Comparison of ENCODE assay signal across 30 cellular contexts in the genomic region with DNA sequence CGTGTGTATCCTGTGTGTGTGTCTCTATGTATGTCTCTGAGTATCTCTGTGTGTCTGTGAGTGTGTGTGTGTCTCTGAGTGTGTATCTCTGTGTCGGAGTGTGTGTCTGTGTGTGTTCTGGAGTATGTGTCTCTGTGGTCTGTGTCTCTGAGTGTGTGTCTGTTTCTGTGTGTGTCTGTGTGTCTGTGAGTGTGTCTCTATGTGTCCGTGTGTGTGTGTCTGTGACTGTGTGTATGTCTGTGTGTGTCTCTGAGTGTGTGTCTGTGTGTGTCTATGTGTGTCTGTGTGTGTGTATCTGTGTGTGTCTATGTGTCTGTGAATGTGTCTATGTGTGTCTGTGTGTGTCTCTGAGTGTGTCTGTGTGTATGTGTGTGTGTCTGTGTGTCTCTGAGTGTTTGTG.
"Had no signal": no experiment of that assay in that cellular context is flagged by ENCODE, and none has a peak within 500 bp of the region (broad histone marks: within the 10 kb centered on the region; RNA-seq: fewer than 3 reads in every experiment).

No MANE protein-coding gene starts in this region.

- H2AFZ ChIP-seq: hepatocyte had no signal

- H3K36me3 Mint-ChIP-seq: mesothelial cell of epicardium; naive B cell; natural killer cell treated with Interleukin-12 subunit alpha and Interleukin-12 subunit beta and Interleukin-15 and Interleukin-18, amount 100 ng/mL, for 72 hours; stimulated activated memory B cell treated with anti-CD40 and anti-IgM and Interleukin-4, amounts not matched to agents 10 μg/mL and 1 μg/mL and 100 μg/mL, for 72 hours; type B pancreatic cell had no signal

- H3K27ac Mint-ChIP-seq: memory B cell; mesothelial cell of epicardium; naive B cell; natural killer cell treated with Interleukin-12 subunit alpha and Interleukin-12 subunit beta and Interleukin-15 and Interleukin-18, amount 100 ng/mL, for 72 hours; stimulated activated memory B cell treated with anti-CD40 and anti-IgM and Interleukin-4, amounts not matched to agents 10 μg/mL and 1 μg/mL and 100 μg/mL, for 72 hours; type B pancreatic cell had no signal

- H3K79me2 ChIP-seq: hepatocyte had no signal

- H3K4me3 ChIP-seq: coronary artery, esophagus muscularis mucosa, gastroesophageal sphincter, heart left ventricle, hepatocyte, lung, mucosa of descending colon, ovary, psoas muscle, skin epidermis, spleen, testis, tibial artery had no signal

- H3K4me2 ChIP-seq: hepatocyte had no signal

- H3K27me3 ChIP-seq: ovary, testis had no signal

- FAIRE-seq: endothelial cell of umbilical vein, kidney had no signal

- H3K4me3 Mint-ChIP-seq: memory B cell; mesothelial cell of epicardium; naive B cell; natural killer cell treated with Interleukin-12 subunit alpha and Interleukin-12 subunit beta and Interleukin-15 and Interleukin-18, amount 100 ng/mL, for 72 hours; stimulated activated memory B cell treated with anti-CD40 and anti-IgM and Interleukin-4, amounts not matched to agents 10 μg/mL and 1 μg/mL and 100 μg/mL, for 72 hours; type B pancreatic cell had no signal

- DNase-seq: dermis blood vessel endothelial cell; effector memory CD4-positive, alpha-beta T cell; foreskin keratinocyte; heart left ventricle; kidney; naive B cell; occipital lobe; ovary; psoas muscle; right cardiac atrium; spleen; stimulated activated CD4-positive, alpha-beta T cell treated with anti-CD3 and anti-CD28 coated beads, Interleukin-4, amount 100 ng/mL, for 4 hours; stimulated activated naive CD8-positive, alpha-beta T cell treated with anti-CD3 and anti-CD28 coated beads, Interleukin-15, Interleukin-2, amounts not matched to agents 100 U/mL and 50 U/mL, for 24 hours; substantia nigra; testis; tibial artery had no signal

- H3K4me1 ChIP-seq: foreskin keratinocyte, gastroesophageal sphincter, heart left ventricle, psoas muscle, spleen, testis, tibial artery had no signal

- H3K36me3 ChIP-seq: esophagus muscularis mucosa, gastroesophageal sphincter, heart left ventricle, ovary, spleen, tibial artery had no signal

- H3K9me3 Mint-ChIP-seq: memory B cell; mesothelial cell of epicardium; natural killer cell treated with Interleukin-12 subunit alpha and Interleukin-12 subunit beta and Interleukin-15 and Interleukin-18, amount 100 ng/mL, for 72 hours; stimulated activated memory B cell treated with anti-CD40 and anti-IgM and Interleukin-4, amounts not matched to agents 10 μg/mL and 1 μg/mL and 100 μg/mL, for 72 hours; type B pancreatic cell had no signal

- H3K9me3 ChIP-seq: esophagus muscularis mucosa, gastroesophageal sphincter, heart left ventricle, mucosa of descending colon, ovary, psoas muscle, spleen, testis, tibial artery had no signal

- H3K4me1 Mint-ChIP-seq: stimulated activated memory B cell treated with anti-CD40 and anti-IgM and Interleukin-4, amounts not matched to agents 10 μg/mL and 1 μg/mL and 100 μg/mL, for 72 hours had no signal

- ATAC-seq: foreskin keratinocyte; gastroesophageal sphincter; heart left ventricle; left lobe of liver; mucosa of descending colon; natural killer cell treated with Interleukin-12 subunit alpha and Interleukin-12 subunit beta and Interleukin-15 and Interleukin-18, amount 100 ng/mL, for 72 hours; psoas muscle; right cardiac atrium; stimulated activated memory B cell treated with anti-CD40 and anti-IgM and Interleukin-4, amounts not matched to agents 10 μg/mL and 1 μg/mL and 100 μg/mL, for 72 hours; stimulated activated naive CD8-positive, alpha-beta T cell treated with anti-CD3 and anti-CD28 coated beads, Interleukin-15, Interleukin-2, amounts not matched to agents 100 U/mL and 50 U/mL, for 24 hours had no signal

- H3K27ac ChIP-seq: coronary artery, esophagus muscularis mucosa, foreskin keratinocyte, gastroesophageal sphincter, heart left ventricle, hepatocyte, ovary, psoas muscle, skin epidermis, spleen, testis, tibial artery had no signal
